Comparison of ENCODE assay signal across 8 cellular contexts in genomic region chr19:46015080-46015960, GRCh38. TPM values are rescaled to one million over a fixed set of nuclear protein-coding genes. Genes with fewer than 3 reads are reported as not detected.
DNase-seq lines count a peak whose midpoint lies in the region; ATAC-seq and TF ChIP-seq lines count a peak whose summit lies in the region.

No MANE protein-coding gene starts in this region.

- in situ Hi-C loops in astrocyte of the spinal cord (cut with HindIII; ENCODE audit: low sequenced_read_pairs), result no loop called here

- no peaks in the 10 kb centered on the region for H3K9me3 ChIP-seq in MG63

- no peak overlapping the region for H3K4me3 ChIP-seq in astrocyte of the spinal cord (ENCODE audit: low read depth, low read length)
- H3K4me3 ChIP-seq in MG63, result no peak overlapping the region

- peaks cover 3% of the 10 kb centered on the region; the same call in 1 of the 2 replicates for H3K36me3 ChIP-seq in MG63

- no peak for ATAC-seq in GM19467 (IDR thresholded peaks at IDR 0.05; ENCODE audit: unreplicated experiment)

- H3K27me3 ChIP-seq in MG63, result no peaks in the 10 kb centered on the region

- DNase-seq in 8988T (peak; percentile 72), HK-2 (ENCODE audit: unreplicated experiment) (peak; percentile 77), T-helper 2 cell (peak; percentile 22 to 67 (median 53)), astrocyte of the spinal cord (ENCODE audit: low read depth, low spot score) (peak; percentile 8), iPS-NIHi7 (ENCODE audit: extremely low spot score) (peak; percentile 90), MG63 (no peak)
- peak; percentile 62 to 66 for DNase-seq in stimulated activated CD4-positive, alpha-beta T cell treated with anti-CD3 and anti-CD28 coated beads, Interleukin-1b, Interleukin-23, amount 100 ng/mL, for 4 hours (ENCODE audit: low read depth in 2 of 2)

- TF ChIP-seq CTCF in astrocyte of the spinal cord (IDR thresholded peaks at IDR 0.05; ENCODE audit: low read depth, low read length), result no peak

RNA-seq across cellular contexts. Expression of gene PGLYRP1, which starts 7.5 kb away (rescaled TPM):
- not detected in 2 replicates for total RNA-seq in MG63 (2014; rRNA removed; shearing (Covaris generic); ENCODE audit: low replicate concordance)

RNA-seq across cellular contexts. Expression of gene CCDC61, which starts 20.1 kb away (rescaled TPM):
- total RNA-seq in MG63 (2014; rRNA removed; shearing (Covaris generic); ENCODE audit: low replicate concordance), result 10.5 and 25.5 TPM in 2 replicates

RNA-seq across cellular contexts. Expression of gene IGFL4, which starts 25.5 kb away (rescaled TPM):
- not detected in 2 replicates for total RNA-seq in MG63 (2014; rRNA removed; shearing (Covaris generic); ENCODE audit: low replicate concordance)

RNA-seq across cellular contexts. Expression of gene NOVA2, which starts 41.7 kb away (rescaled TPM):
- total RNA-seq in MG63 (2014; rRNA removed; shearing (Covaris generic); ENCODE audit: low replicate concordance), result not detected in 2 replicates
